14 cellular contexts compared by ENCODE assay signal in genomic region chr17:28045304-28045703, GRCh38. TPM values are rescaled to one million over a fixed set of nuclear protein-coding genes. Genes with fewer than 3 reads are reported as not detected.
DNase-seq lines count a peak whose midpoint lies in the region; ATAC-seq, FAIRE-seq and TF ChIP-seq lines count a peak whose summit lies in the region.
"Had no signal": no experiment of that assay in that cellular context is flagged by ENCODE, and none has a peak within 500 bp of the region (broad histone marks: within the 10 kb centered on the region; RNA-seq: fewer than 3 reads in every experiment).

No MANE protein-coding gene starts in this region.

- DNase-seq in HepG2 (ENCODE audit: low spot score) (no peak), right lobe of liver (no peak), activated B cell treated with CpG ODN at 0.5 μM for 24 hours (no peak), memory B cell (ENCODE audit: low spot score in 2 of 2) (no peak), NOMO-1 (lab: John Stamatoyannopoulos, UW; ENCODE audit: unreplicated experiment in 2 of 2) (no peak), GOT3 (lab: John Stamatoyannopoulos, UW) (no peak)
- DNase-seq: GF-D8, NCI-H1092 treated with DMSO at 0.1 percent for 48 hours, NCI-H524 treated with DMSO at 0.1 percent for 48 hours, SHP77 had no signal

- in situ Hi-C loops in HepG2 (cut with HindIII; ENCODE audit: extremely low pct_ligation_motif_present, low pct_unique_long_range_greater_than_20kb) = loop anchor here (25.0 kb wide), 2 partner anchors 92 to 267 kb away; partner anchors contain the start of gene TMEM97

- peak overlapping the region; percentile 68 for H3K4me2 ChIP-seq in HepG2 (ENCODE audit: low read depth, low read length)

- no peak for FAIRE-seq in HepG2 (lab: Jason Lieb, UNC)
- FAIRE-seq: urothelium cell line had no signal

- intact Hi-C loops in HepG2 (cut with micrococcal nuclease; ENCODE audit: unreplicated experiment) = no loop called here
- intact Hi-C loops in right lobe of liver (cut with DNase I) = no loop called here
- intact Hi-C loops in activated B cell treated with CpG ODN at 0.5 μM for 24 hours (cut with micrococcal nuclease) = loop anchor here (10.0 kb wide), 2 partner anchors 49 to 269 kb away; partner anchors contain the start of gene TMEM97

- H3K4me1 Mint-ChIP-seq in activated B cell treated with CpG ODN at 0.5 μM for 24 hours (peaks cover 80% of the 10 kb centered on the region), memory B cell (peaks cover 52% of the 10 kb centered on the region)

- WGBS in HepG2 (ENCODE audit: low lambda C conversion rate) = 96% methylated on average over 3 of the region's 3 CpGs
- WGBS in right lobe of liver (ENCODE audit: insufficient coverage, low coverage, low lambda C conversion rate, missing lambda C conversion rate) = 50% methylated on average over 3 of the region's 3 CpGs
- WGBS in gastroesophageal sphincter (ENCODE audit: low coverage in 1 of 2), 2 donors = 75% methylated on average over 3 of the region's 3 CpGs

- no peak overlapping the region for H3K27ac ChIP-seq in HepG2 (ENCODE audit: extremely low read length, insufficient read depth, low read length)
- no peak overlapping the region for H3K27ac ChIP-seq in right lobe of liver
- no peak overlapping the region for H3K27ac ChIP-seq in gastroesophageal sphincter
- H3K27ac ChIP-seq: skin epidermis had no signal

- H3K4me3 Mint-ChIP-seq in activated B cell treated with CpG ODN at 0.5 μM for 24 hours (peak overlapping the region; percentile 56), memory B cell (peak overlapping the region; percentile 57)

- no peaks in the 10 kb centered on the region for H3K9me3 ChIP-seq in HepG2 (ENCODE audit: low read length)
- H3K9me3 ChIP-seq in right lobe of liver = no peaks in the 10 kb centered on the region
- H3K9me3 ChIP-seq in gastroesophageal sphincter = no peaks in the 10 kb centered on the region

- no peak overlapping the region for H3K9ac ChIP-seq in HepG2 (ENCODE audit: insufficient read depth, low read depth, low read length)

- H3K27me3 Mint-ChIP-seq in activated B cell treated with CpG ODN at 0.5 μM for 24 hours (no peaks in the 10 kb centered on the region), memory B cell (no peaks in the 10 kb centered on the region)

- H3K4me3 ChIP-seq in HepG2 (replicated peaks in 1 of 3; ENCODE audit: insufficient read depth in 1 of 3, low read depth in 2 of 3, low read length in 3 of 3) (no peak overlapping the region), right lobe of liver (no peak overlapping the region), gastroesophageal sphincter (no peak overlapping the region)
- H3K4me3 ChIP-seq: skin epidermis had no signal

- H3K9me3 Mint-ChIP-seq in activated B cell treated with CpG ODN at 0.5 μM for 24 hours (peaks cover 4% of the 10 kb centered on the region), memory B cell (no peaks in the 10 kb centered on the region)

- H3K36me3 Mint-ChIP-seq in activated B cell treated with CpG ODN at 0.5 μM for 24 hours (ENCODE audit: low read depth) = peaks cover 7% of the 10 kb centered on the region
- H3K36me3 Mint-ChIP-seq in memory B cell = peaks cover 1% of the 10 kb centered on the region

- no TSS peak for BruUV-seq in HepG2 (replicated peaks; lab: Mats Ljungman, UMichigan)

- TF ChIP-seq EP300 in HepG2 (IDR thresholded peaks at IDR 0.05; ENCODE audit: low read depth in 2 of 2, low read length in 2 of 2) (no peak), HepG2 (CRISPR knock-in tag; IDR thresholded peaks at IDR 0.05; ENCODE audit: borderline replicate concordance) (no peak), gastroesophageal sphincter (IDR thresholded peaks at IDR 0.05) (no peak)

- H3K27me3 ChIP-seq in HepG2 (ENCODE audit: control insufficient read depth in 1 of 2, insufficient read depth in 2 of 2, low read length in 2 of 2) (no peaks in the 10 kb centered on the region), right lobe of liver (no peaks in the 10 kb centered on the region), gastroesophageal sphincter (no peaks in the 10 kb centered on the region)

- H3K4me1 ChIP-seq in HepG2 (ENCODE audit: insufficient read depth, low read length) = peaks cover 50% of the 10 kb centered on the region
- H3K4me1 ChIP-seq in right lobe of liver = peaks cover 0 to 31% (median 8%) of the 10 kb centered on the region in 4 donors
- peaks cover 2 to 60% (median 19%) of the 10 kb centered on the region in 3 donors for H3K4me1 ChIP-seq in gastroesophageal sphincter

- TF ChIP-seq CTCF in HepG2 (CRISPR knock-in tag; IDR thresholded peaks at IDR 0.05) = no peak
- TF ChIP-seq CTCF in right lobe of liver (IDR thresholded peaks at IDR 0.05) = no peak
- TF ChIP-seq CTCF in activated B cell treated with CpG ODN at 0.5 μM for 24 hours (IDR thresholded peaks at IDR 0.05) = no peak
- TF ChIP-seq CTCF in gastroesophageal sphincter (IDR thresholded peaks at IDR 0.05) = no peak

- H3K27ac Mint-ChIP-seq in activated B cell treated with CpG ODN at 0.5 μM for 24 hours (peak overlapping the region; percentile 56), memory B cell (peak overlapping the region; percentile 47)

- no peak for ATAC-seq in HepG2
- ATAC-seq in right lobe of liver = no peak
- ATAC-seq in activated B cell treated with CpG ODN at 0.5 μM for 24 hours (ENCODE audit: low read depth) = no peak
- no peak for ATAC-seq in memory B cell (ENCODE audit: low read depth)
- ATAC-seq in gastroesophageal sphincter = no peak
- no peak for ATAC-seq in GM18517 (IDR thresholded peaks at IDR 0.05; ENCODE audit: unreplicated experiment)

- no peak overlapping the region for H2AFZ ChIP-seq in HepG2 (ENCODE audit: low read length)

- no peaks in the 10 kb centered on the region for H4K20me1 ChIP-seq in HepG2 (ENCODE audit: insufficient read depth, low read length)

- CTCF ChIA-PET in HepG2 (lab: Yijun Ruan, JAX; ENCODE audit: low intra/inter-chr PET ratio, low total read pairs) = no interaction called here
- CTCF ChIA-PET in activated B cell treated with CpG ODN at 0.5 μM for 24 hours (lab: Charles Lee) = no interaction called here

- POLR2A ChIA-PET in HepG2 (lab: Yijun Ruan, JAX) (no interaction called here), activated B cell treated with CpG ODN at 0.5 μM for 24 hours (lab: Charles Lee) (no interaction called here)

- peaks cover 62% of the 10 kb centered on the region for H3K79me2 ChIP-seq in HepG2 (ENCODE audit: insufficient read depth, low read length)

- TF ChIP-seq POLR2A in HepG2 (IDR thresholded peaks at IDR 0.05; ENCODE audit: insufficient read depth in 1 of 2, low read depth in 2 of 2, low read length in 2 of 2) (no peak), right lobe of liver (IDR thresholded peaks at IDR 0.05) (no peak), gastroesophageal sphincter (IDR thresholded peaks at IDR 0.05) (no peak)

- TF ChIP-seq RAD21 in HepG2 (CRISPR knock-in tag; IDR thresholded peaks at IDR 0.05) = no peak

- H3K36me3 ChIP-seq in HepG2 (replicated peaks in 1 of 2; ENCODE audit: control insufficient read depth in 1 of 2, insufficient read depth in 2 of 2, low read length in 2 of 2) (no peaks in the 10 kb centered on the region), right lobe of liver (no peaks in the 10 kb centered on the region), gastroesophageal sphincter (no peaks in the 10 kb centered on the region)

TF ChIP-seq in HepG2, 621 proteins besides CTCF, POLR2A, EP300 and RAD21 (continues in another document):
- TF ChIP-seq ZNF431 (CRISPR knock-in tag; IDR thresholded peaks at IDR 0.05; ENCODE audit: borderline replicate concordance, low read depth) (no peak), ZNF816 (CRISPR knock-in tag; IDR thresholded peaks at IDR 0.05; ENCODE audit: borderline replicate concordance) (no peak), ZFY (CRISPR knock-in tag; IDR thresholded peaks at IDR 0.05) (no peak), THAP8 (CRISPR knock-in tag; IDR thresholded peaks at IDR 0.05; ENCODE audit: borderline replicate concordance) (no peak), ZNF331 (CRISPR knock-in tag; IDR thresholded peaks at IDR 0.05) (no peak), SMAD1 (CRISPR knock-in tag; IDR thresholded peaks at IDR 0.05; ENCODE audit: borderline replicate concordance, low read depth) (no peak)

RNA-seq across cellular contexts. Expression of gene NLK, which starts 2.8 kb away (rescaled TPM):
- total RNA-seq in HepG2 (2016; rRNA removed; fragmentation: Illumina TruSeq; extraction: Trizol) (13.2 and 13.4 TPM in 2 replicates), right lobe of liver (10 to 100 TPM in 3 of 6 experiments, 1 to 10 TPM in 3; 8.8 to 10.6 (median 9.9) TPM), activated B cell treated with CpG ODN at 0.5 μM for 24 hours (19.4 and 24.6 TPM in 2 replicates), gastroesophageal sphincter (10 to 100 TPM; 12.8 to 16.1 (median 13.8) TPM)
- 7.4 and 9.4 TPM in 2 replicates for total RNA-seq in HepG2 (2016; cell fraction: cytosol; rRNA removed; fragmentation: Illumina TruSeq; extraction: Trizol; ENCODE audit: low read depth)
- total RNA-seq in HepG2 (2016; cell fraction: insoluble cytoplasmic fraction; rRNA removed; fragmentation: Illumina TruSeq; extraction: Trizol) = 12.7 and 13.0 TPM in 2 replicates
- 11.4 and 13.2 TPM in 2 replicates for total RNA-seq in HepG2 (2016; cell fraction: membrane; rRNA removed; fragmentation: Illumina TruSeq; extraction: Trizol)
- 16.5 and 19.7 TPM in 2 replicates for total RNA-seq in HepG2 (2016; cell fraction: nucleus; rRNA removed; fragmentation: Illumina TruSeq; extraction: Trizol)
- 14.6 and 17.6 TPM in 2 replicates for polyA plus RNA-seq in HepG2 (2011; rRNA removed)
- 6.0 and 9.4 TPM in 2 replicates for polyA plus RNA-seq in HepG2 (2011; cell fraction: cytosol; rRNA removed)
- 10.5 and 11.7 TPM in 2 replicates for polyA plus RNA-seq in HepG2 (2011; cell fraction: nucleus; rRNA removed)
- 6.7 and 7.4 TPM in 2 replicates for polyA plus RNA-seq in HepG2 (2012)
- 2.0 and 2.2 TPM in 2 replicates for polyA plus RNA-seq in HepG2 (2016; cell fraction: cytosol; fragmentation: Illumina TruSeq; extraction: Trizol; ENCODE audit: low read depth)
- 11.4 and 12.2 TPM in 2 replicates for polyA plus RNA-seq in HepG2 (2016; cell fraction: insoluble cytoplasmic fraction; fragmentation: Illumina TruSeq; extraction: Trizol; ENCODE audit: low read depth)
- 7.8 and 9.4 TPM in 2 replicates for polyA plus RNA-seq in HepG2 (2016; cell fraction: membrane; fragmentation: Illumina TruSeq; extraction: Trizol; ENCODE audit: low read depth)
- polyA plus RNA-seq in HepG2 (2016; cell fraction: nucleus; fragmentation: Illumina TruSeq; extraction: Trizol; ENCODE audit: insufficient read depth, low read depth) = 14.4 and 16.1 TPM in 2 replicates
- 44.7 and 70.6 TPM in 2 replicates for polyA minus RNA-seq in HepG2 (2011; rRNA and poly(A)+ RNA removed; ENCODE audit: low replicate concordance)
- 9.5 and 12.5 TPM in 2 replicates for polyA minus RNA-seq in HepG2 (2011; cell fraction: cytosol; rRNA and poly(A)+ RNA removed)
- polyA minus RNA-seq in HepG2 (2011; cell fraction: nucleus; rRNA and poly(A)+ RNA removed) = 49.2 and 50.1 TPM in 2 replicates
